Comparison of ENCODE assay signal across 20 cellular contexts in genomic region chr11:82858133-82858532, GRCh38. TPM values are rescaled to one million over a fixed set of nuclear protein-coding genes. Genes with fewer than 3 reads are reported as not detected.
DNase-seq lines count a peak whose midpoint lies in the region; ATAC-seq and TF ChIP-seq lines count a peak whose summit lies in the region.
"Had no signal": no experiment of that assay in that cellular context is flagged by ENCODE, and none has a peak within 500 bp of the region (broad histone marks: within the 10 kb centered on the region; RNA-seq: fewer than 3 reads in every experiment).

No MANE protein-coding gene starts in this region.

- H3K36me3 Mint-ChIP-seq in memory B cell (peaks cover 15% of the 10 kb centered on the region), glutamatergic neuron (ENCODE audit: unreplicated experiment) (no peaks in the 10 kb centered on the region)

- intact Hi-C loops in ascending aorta (cut with DNase I) = no loop called here

- H3K27ac ChIP-seq in ascending aorta (peak overlapping the region; percentile 45 to 66), thoracic aorta (peak overlapping the region in 1 of 2 donors; percentile 49)
- H3K27ac ChIP-seq: BLaER1, heart left ventricle had no signal

- H3K9me3 ChIP-seq in ascending aorta = no peaks in the 10 kb centered on the region
- no peaks in the 10 kb centered on the region for H3K9me3 ChIP-seq in thoracic aorta
- H3K9me3 ChIP-seq: BLaER1, heart left ventricle had no signal

- H3K27me3 ChIP-seq in ascending aorta (no peaks in the 10 kb centered on the region), thoracic aorta (replicated peaks; ENCODE audit: insufficient read depth) (no peaks in the 10 kb centered on the region)
- H3K27me3 ChIP-seq: BLaER1, heart left ventricle had no signal

- TF ChIP-seq CTCF in ascending aorta (IDR thresholded peaks at IDR 0.05) = no peak
- TF ChIP-seq CTCF in thoracic aorta (IDR thresholded peaks at IDR 0.05) = no peak
- TF ChIP-seq CTCF in glutamatergic neuron (IDR thresholded peaks at IDR 0.05; ENCODE audit: partially characterized antibody, unreplicated experiment) = no peak

- no peaks in the 10 kb centered on the region for H3K36me3 ChIP-seq in ascending aorta
- no peaks in the 10 kb centered on the region for H3K36me3 ChIP-seq in thoracic aorta
- H3K36me3 ChIP-seq: BLaER1 had no signal

- H3K4me3 ChIP-seq in ascending aorta (no peak overlapping the region), thoracic aorta (peak overlapping the region; percentile 3)
- H3K4me3 ChIP-seq: BLaER1, heart left ventricle had no signal

- H3K27me3 Mint-ChIP-seq in memory B cell (no peaks in the 10 kb centered on the region), glutamatergic neuron (ENCODE audit: unreplicated experiment) (no peaks in the 10 kb centered on the region)
- H3K27me3 Mint-ChIP-seq: activated naive CD8-positive, alpha-beta T cell; naive thymus-derived CD8-positive, alpha-beta T cell had no signal

- no peak for ATAC-seq in memory B cell (ENCODE audit: low read depth)
- no peak for ATAC-seq in thoracic aorta (ENCODE audit: insufficient number of reproducible peaks, low FRiP score, low read depth)
- ATAC-seq: heart left ventricle; left cardiac atrium; naive thymus-derived CD8-positive, alpha-beta T cell; Right ventricle myocardium inferior had no signal

- DNase-seq in LHCN-M2 (ENCODE audit: low read depth) (peak; percentile 38), ascending aorta (ENCODE audit: low spot score in 2 of 2) (no peak), memory B cell (ENCODE audit: low spot score in 2 of 2) (no peak), thoracic aorta (ENCODE audit: low spot score) (no peak), occipital lobe (lab: John Stamatoyannopoulos, UW) (no peak), cerebellum (ENCODE audit: low spot score) (no peak), inferior parietal cortex (ENCODE audit: extremely low spot score) (no peak), glutamatergic neuron (no peak)
- DNase-seq: activated CD4-positive, alpha-beta T cell treated with anti-CD3 and anti-CD28 coated beads, Interleukin-2, amount 10 ng/mL, durations not matched to agents 7 days and 5 days; cerebellar nuclear complex; heart left ventricle; left cardiac atrium; naive thymus-derived CD8-positive, alpha-beta T cell; NCI-H2081 treated with DMSO at 0.1 percent for 48 hours; right cardiac atrium; stimulated activated CD4-positive, alpha-beta T cell treated with anti-CD3 and anti-CD28 coated beads, Interleukin-4, amount 100 ng/mL, for 1 hour; T-helper 9 cell had no signal

- peaks cover 0 to 3% of the 10 kb centered on the region in 2 donors for H3K4me1 ChIP-seq in ascending aorta
- H3K4me1 ChIP-seq in thoracic aorta (ENCODE audit: control insufficient read depth in 1 of 2, low read depth in 2 of 2) = peaks cover 0 to 17% of the 10 kb centered on the region in 2 donors
- H3K4me1 ChIP-seq: BLaER1 had no signal

- H3K4me3 Mint-ChIP-seq in memory B cell (no peak overlapping the region), glutamatergic neuron (ENCODE audit: unreplicated experiment) (no peak overlapping the region)
- H3K4me3 Mint-ChIP-seq: activated CD4-positive, alpha-beta T cell treated with anti-CD3 and anti-CD28 coated beads, Interleukin-2, amount 10 ng/mL, durations not matched to agents 7 days and 5 days; activated naive CD8-positive, alpha-beta T cell; naive thymus-derived CD8-positive, alpha-beta T cell had no signal

- peaks cover 4% of the 10 kb centered on the region for H3K9me3 Mint-ChIP-seq in memory B cell
- H3K9me3 Mint-ChIP-seq in glutamatergic neuron (ENCODE audit: unreplicated experiment) = no peaks in the 10 kb centered on the region
- H3K9me3 Mint-ChIP-seq: activated CD4-positive, alpha-beta T cell treated with anti-CD3 and anti-CD28 coated beads, Interleukin-2, amount 10 ng/mL, durations not matched to agents 7 days and 5 days; naive thymus-derived CD8-positive, alpha-beta T cell had no signal

- H3K4me1 Mint-ChIP-seq in memory B cell (peaks cover 21% of the 10 kb centered on the region), glutamatergic neuron (ENCODE audit: low read depth, unreplicated experiment) (no peaks in the 10 kb centered on the region)

- H3K27ac Mint-ChIP-seq in memory B cell (peak overlapping the region; percentile 58), glutamatergic neuron (ENCODE audit: unreplicated experiment) (no peak overlapping the region)
- H3K27ac Mint-ChIP-seq: activated CD4-positive, alpha-beta T cell treated with anti-CD3 and anti-CD28 coated beads, Interleukin-2, amount 10 ng/mL, durations not matched to agents 7 days and 5 days; activated naive CD8-positive, alpha-beta T cell had no signal

RNA-seq across cellular contexts. Expression of gene PRCP, which starts 42.1 kb away (rescaled TPM):
- total RNA-seq in LHCN-M2 (2014; rRNA removed) (42.8 TPM in 2 replicates), ascending aorta (151 TPM), thoracic aorta (10 to 100 TPM; 46.8 to 55.9 TPM), occipital lobe (29.8 TPM), cerebellum (40.0 TPM), glutamatergic neuron (ENCODE audit: unreplicated experiment) (12.3 TPM)
- 38.4 TPM for polyA plus RNA-seq in LHCN-M2 (2012)

RNA-seq across cellular contexts. Expression of gene DDIAS, which starts 43.4 kb away (rescaled TPM):
- total RNA-seq in LHCN-M2 (2014; rRNA removed) (19.6 and 30.1 TPM in 2 replicates), ascending aorta (0.11 TPM), thoracic aorta (1 to 10 TPM in 1 of 2 donors, not detected in 1; 1.2 TPM), occipital lobe (2.2 TPM), cerebellum (4.1 TPM), glutamatergic neuron (ENCODE audit: unreplicated experiment) (2.0 TPM)
- 3.1 TPM for polyA plus RNA-seq in LHCN-M2 (2012)
